Comparison of ENCODE assay signal across 12 cellular contexts in the genomic region with DNA sequence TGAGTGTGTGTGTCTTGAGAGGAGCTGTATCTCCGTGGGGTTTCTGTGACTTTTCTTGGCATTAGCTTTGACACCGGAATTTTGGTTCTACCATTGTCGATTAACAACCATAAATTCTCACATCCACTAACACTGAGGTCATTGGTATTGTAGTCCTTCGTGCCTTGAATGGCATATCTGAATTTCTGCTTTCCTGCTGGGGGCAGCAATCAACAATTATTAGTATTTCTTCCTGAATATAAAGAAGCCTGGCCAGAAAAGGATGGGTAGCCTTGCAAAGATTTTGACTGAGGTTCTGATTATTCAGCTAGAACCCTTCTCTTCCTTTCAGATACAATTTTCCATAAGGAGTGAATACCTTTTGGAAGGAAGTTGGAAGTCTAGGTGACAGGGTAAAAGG. TPM values are rescaled to one million over a fixed set of nuclear protein-coding genes. Genes with fewer than 3 reads are reported as not detected.
DNase-seq lines count a peak whose midpoint lies in the region; ATAC-seq, FAIRE-seq and TF ChIP-seq lines count a peak whose summit lies in the region.
"Had no signal": no experiment of that assay in that cellular context is flagged by ENCODE, and none has a peak within 500 bp of the region (broad histone marks: within the 10 kb centered on the region; RNA-seq: fewer than 3 reads in every experiment).

No MANE protein-coding gene starts in this region.

- peak in 1 of 2 experiments; percentile 32 for DNase-seq in A549 (ENCODE audit: low read depth in 1 of 2, low spot score in 1 of 2)
- peak; percentile 45 for DNase-seq in ELR (ENCODE audit: low read depth)
- DNase-seq in OCI-M1 (lab: John Stamatoyannopoulos, UW), result peak; percentile 35
- DNase-seq in fibroblast of pulmonary artery (ENCODE audit: low read depth), result peak; percentile 51
- no peak for DNase-seq in activated naive CD8-positive, alpha-beta T cell treated with anti-CD3 and anti-CD28 coated beads, Interleukin-2, amount 50 U/mL, for 24 hours
- DNase-seq in mesenteric fat pad (ENCODE audit: low spot score), result no peak
- DNase-seq: activated naive CD8-positive, alpha-beta T cell treated with anti-CD3 and anti-CD28 coated beads, Interleukin-2, amount 10 ng/mL, durations not matched to agents 7 days and 5 days had no signal

- TF ChIP-seq EP300 in A549 (IDR thresholded peaks at IDR 0.05), result no peak

- H3K9me3 ChIP-seq in A549, result no peaks in the 10 kb centered on the region
- H3K9me3 ChIP-seq: BLaER1 treated with 17β-estradiol and CSF1 and Interleukin-3, amounts not matched to agents 10 nM and 100 nM had no signal

- TF ChIP-seq RAD21 in A549 (conservative IDR thresholded peaks at IDR 0.05 in 1 of 2, IDR thresholded peaks at IDR 0.05 in 1 of 2), result peak; percentile 48 to 55

- TF ChIP-seq POLR2A in A549 (IDR thresholded peaks at IDR 0.05; ENCODE audit: low read length), result no peak

- no peak overlapping the region for H3K27ac Mint-ChIP-seq in activated naive CD8-positive, alpha-beta T cell treated with anti-CD3 and anti-CD28 coated beads, Interleukin-2, amount 50 U/mL, for 24 hours
- H3K27ac Mint-ChIP-seq: activated naive CD8-positive, alpha-beta T cell treated with anti-CD3 and anti-CD28 coated beads, Interleukin-2, amount 10 ng/mL, durations not matched to agents 7 days and 5 days; naive thymus-derived CD8-positive, alpha-beta T cell; T-cell had no signal

- H3K4me1 ChIP-seq in A549, result peaks cover 5% of the 10 kb centered on the region; the same call in 1 of the 3 replicates
- H3K4me1 ChIP-seq: BLaER1 treated with 17β-estradiol and CSF1 and Interleukin-3, amounts not matched to agents 10 nM and 100 nM had no signal

- 54% methylated on average over 4 of the region's 4 CpGs for WGBS in A549 (ENCODE audit: missing lambda C conversion rate)

- H3K27me3 Mint-ChIP-seq in activated naive CD8-positive, alpha-beta T cell treated with anti-CD3 and anti-CD28 coated beads, Interleukin-2, amount 50 U/mL, for 24 hours, result no peaks in the 10 kb centered on the region
- H3K27me3 Mint-ChIP-seq: naive thymus-derived CD8-positive, alpha-beta T cell; T-cell had no signal

- FAIRE-seq in A549 (lab: Jason Lieb, UNC), result no peak

- POLR2A ChIA-PET in A549 (lab: Yijun Ruan, JAX), result no interaction called here

- ATAC-seq in A549 (0 out of 6 replicates have a peak, but pooled peaks of 1 of the 2 experiments have one; percentile 30), GM18861 (IDR thresholded peaks at IDR 0.05; ENCODE audit: unreplicated experiment) (no peak), HG03457 (IDR thresholded peaks at IDR 0.05; ENCODE audit: unreplicated experiment) (no peak)
- ATAC-seq in activated naive CD8-positive, alpha-beta T cell treated with anti-CD3 and anti-CD28 coated beads, Interleukin-2, amount 50 U/mL, for 24 hours, result no peak
- ATAC-seq: naive thymus-derived CD8-positive, alpha-beta T cell; T-cell had no signal

- CTCF ChIA-PET in A549 (lab: Yijun Ruan, JAX), result interaction anchor here (0.6 to 1.5 kb wide), 7 partner anchors 24 to 194 kb away, joined by 3 to 5 read pairs (median 3); a partner anchor contains a TSS

- TF ChIP-seq CTCF in A549 (IDR thresholded peaks at IDR 0.05), result no peak
- TF ChIP-seq CTCF in fibroblast of pulmonary artery (IDR thresholded peaks at IDR 0.05; ENCODE audit: low read length, missing control alignments), result peak; percentile 3

- H3K4me3 Mint-ChIP-seq in activated naive CD8-positive, alpha-beta T cell treated with anti-CD3 and anti-CD28 coated beads, Interleukin-2, amount 50 U/mL, for 24 hours, result no peak overlapping the region
- H3K4me3 Mint-ChIP-seq: activated naive CD8-positive, alpha-beta T cell treated with anti-CD3 and anti-CD28 coated beads, Interleukin-2, amount 10 ng/mL, durations not matched to agents 7 days and 5 days; naive thymus-derived CD8-positive, alpha-beta T cell; T-cell had no signal

- no peaks in the 10 kb centered on the region for H3K9me3 Mint-ChIP-seq in activated naive CD8-positive, alpha-beta T cell treated with anti-CD3 and anti-CD28 coated beads, Interleukin-2, amount 50 U/mL, for 24 hours
- H3K9me3 Mint-ChIP-seq: activated naive CD8-positive, alpha-beta T cell treated with anti-CD3 and anti-CD28 coated beads, Interleukin-2, amount 10 ng/mL, durations not matched to agents 7 days and 5 days; naive thymus-derived CD8-positive, alpha-beta T cell; T-cell had no signal

- H3K4me1 Mint-ChIP-seq in activated naive CD8-positive, alpha-beta T cell treated with anti-CD3 and anti-CD28 coated beads, Interleukin-2, amount 50 U/mL, for 24 hours, result no peaks in the 10 kb centered on the region
- H3K4me1 Mint-ChIP-seq: activated naive CD8-positive, alpha-beta T cell treated with anti-CD3 and anti-CD28 coated beads, Interleukin-2, amount 10 ng/mL, durations not matched to agents 7 days and 5 days; naive thymus-derived CD8-positive, alpha-beta T cell; T-cell had no signal

- no peak overlapping the region for H3K4me2 ChIP-seq in A549
- H3K4me2 ChIP-seq: BLaER1 treated with 17β-estradiol and CSF1 and Interleukin-3, amounts not matched to agents 10 nM and 100 nM had no signal

- H3K4me3 ChIP-seq in A549, result no peak overlapping the region
- no peak overlapping the region for H3K4me3 ChIP-seq in fibroblast of pulmonary artery (replicated peaks; ENCODE audit: low read depth, low read length)
- H3K4me3 ChIP-seq: BLaER1 treated with 17β-estradiol and CSF1 and Interleukin-3, amounts not matched to agents 10 nM and 100 nM had no signal

- no peaks in the 10 kb centered on the region for H3K36me3 Mint-ChIP-seq in activated naive CD8-positive, alpha-beta T cell treated with anti-CD3 and anti-CD28 coated beads, Interleukin-2, amount 50 U/mL, for 24 hours (ENCODE audit: low read depth)
- H3K36me3 Mint-ChIP-seq: activated naive CD8-positive, alpha-beta T cell treated with anti-CD3 and anti-CD28 coated beads, Interleukin-2, amount 10 ng/mL, durations not matched to agents 7 days and 5 days; naive thymus-derived CD8-positive, alpha-beta T cell; T-cell had no signal

- no peak overlapping the region for H3K27ac ChIP-seq in A549
- H3K27ac ChIP-seq: BLaER1 treated with 17β-estradiol and CSF1 and Interleukin-3, amounts not matched to agents 10 nM and 100 nM had no signal

TF ChIP-seq in A549, 52 proteins besides CTCF, POLR2A, EP300 and RAD21:
- TF ChIP-seq JUNB (IDR thresholded peaks at IDR 0.05) (no peak), CEBPB (IDR thresholded peaks at IDR 0.05) (no peak), SMC3 (IDR thresholded peaks at IDR 0.05) (peak; percentile 44; the same call in 2 of the 3 replicates)

RNA-seq across cellular contexts. Expression of a gene that starts 33.5 kb away (rescaled TPM):
- not detected in 2 replicates for polyA plus RNA-seq in A549 (2011; rRNA removed)
- not detected in 2 replicates for polyA plus RNA-seq in A549 (2012; cell fraction: cytosol; rRNA removed)
- polyA plus RNA-seq in A549 (2012; cell fraction: nucleus; rRNA removed), result not detected in 2 replicates
- not detected in 3 replicates for polyA plus RNA-seq in A549 (2017; fragmentation: RNase III; extraction: RNeasy Plus Mini Kit Qiagen cat#74134 plus additional on column Dnase treatment)
- polyA minus RNA-seq in A549 (2011; rRNA and poly(A)+ RNA removed), result not detected in 2 replicates
- total RNA-seq in mesenteric fat pad, result not detected
- total RNA-seq: activated naive CD8-positive, alpha-beta T cell treated with anti-CD3 and anti-CD28 coated beads, Interleukin-2, amount 10 ng/mL, durations not matched to agents 7 days and 5 days; naive thymus-derived CD8-positive, alpha-beta T cell; T-cell had no signal
- polyA plus RNA-seq: naive thymus-derived CD8-positive, alpha-beta T cell had no signal

Comparison
In these comparisons a context has a peak if more than half of its experiments do, and no peak if none do; other contexts are left out.
1. DNase-seq: peak in ELR (single experiment), OCI-M1 (single experiment) and fibroblast of pulmonary artery (single experiment); none in activated naive CD8-positive, alpha-beta T cell treated with anti-CD3 and anti-CD28 coated beads, Interleukin-2, amount 50 U/mL, for 24 hours (single experiment) and mesenteric fat pad (single experiment).